In genomic region chr14:61521773-61522172, GRCh38 we compare ENCODE assay signal across 29 cellular contexts.
DNase-seq lines count a peak whose midpoint lies in the region; ATAC-seq and TF ChIP-seq lines count a peak whose summit lies in the region.
"Had no signal": no experiment of that assay in that cellular context is flagged by ENCODE, and none has a peak within 500 bp of the region (broad histone marks: within the 10 kb centered on the region; RNA-seq: fewer than 3 reads in every experiment).

No MANE protein-coding gene starts in this region.

- no peak for DNase-seq in activated naive CD4-positive, alpha-beta T cell treated with anti-CD3 and anti-CD28 coated beads, Interleukin-2, amount 50 U/mL, for 72 hours (ENCODE audit: low spot score in 2 of 2)
- no peak for DNase-seq in activated naive CD4-positive, alpha-beta T cell (lab: John Stamatoyannopoulos, UW)
- no peak for DNase-seq in IMR-90
- no peak for DNase-seq in activated naive CD8-positive, alpha-beta T cell treated with anti-CD3 and anti-CD28 coated beads, Interleukin-2, amount 50 U/mL, for 24 hours
- no peak for DNase-seq in stimulated activated effector memory CD8-positive, alpha-beta T cell treated with anti-CD3 and anti-CD28 coated beads, Interleukin-12 subunit alpha, Interleukin-12 subunit beta, amount 100 ng/mL, for 72 hours (ENCODE audit: low spot score in 2 of 2)
- DNase-seq in stimulated activated naive CD4-positive, alpha-beta T cell treated with Interleukin-2 at 50 U/mL for 16 hours (lab: John Stamatoyannopoulos, UW), result no peak
- DNase-seq: activated CD4-positive, alpha-beta T cell treated with anti-CD3 and anti-CD28 coated beads for 1 hour; activated CD8-positive, alpha-beta memory T cell treated with anti-CD3 and anti-CD28 coated beads, Interleukin-2, amount 10 ng/mL, durations not matched to agents 7 days and 5 days; amniotic stem cell; foreskin fibroblast; GOT3; head of caudate nucleus; HFFc6; kidney; lower lobe of right lung; NCI-H1436; NCI-H446; NCI-H82; PC-3; SK-N-SH had no signal

- no peak overlapping the region for H3K4me2 ChIP-seq in IMR-90 (ENCODE audit: low read depth, low read length)
- H3K4me2 ChIP-seq: BLaER1, neural progenitor cell, SK-N-SH had no signal

- no peak overlapping the region for H2AK5ac ChIP-seq in IMR-90 (ENCODE audit: low read depth, low read length)

- no peak overlapping the region for H3K4ac ChIP-seq in IMR-90 (ENCODE audit: low read depth, low read length)

- no peak overlapping the region for H3K4me3 Mint-ChIP-seq in activated naive CD8-positive, alpha-beta T cell treated with anti-CD3 and anti-CD28 coated beads, Interleukin-2, amount 50 U/mL, for 24 hours
- H3K4me3 Mint-ChIP-seq in stimulated activated effector memory CD8-positive, alpha-beta T cell treated with anti-CD3 and anti-CD28 coated beads, Interleukin-12 subunit alpha, Interleukin-12 subunit beta, amount 100 ng/mL, for 72 hours, result no peak overlapping the region
- H3K4me3 Mint-ChIP-seq: activated CD8-positive, alpha-beta memory T cell treated with anti-CD3 and anti-CD28 coated beads, Interleukin-2, amount 10 ng/mL, durations not matched to agents 7 days and 5 days; HFFc6; neural progenitor cell had no signal

- no peak for TF ChIP-seq CTCF in IMR-90 (conservative IDR thresholded peaks at IDR 0.05; ENCODE audit: low read depth, low read length)

- H2BK15ac ChIP-seq in IMR-90 (ENCODE audit: low read depth, low read length), result peak overlapping the region; percentile 47; the same call in 2 of the 3 replicates

- 80% methylated on average over 1 of the region's 1 CpG; no CpG with 5 or more reads in 1 of the 2 experiments for WGBS in IMR-90 (ENCODE audit: extremely low coverage in 2 of 2, insufficient read length in 1 of 2), 2 experiments

- no peak overlapping the region for H3K14ac ChIP-seq in IMR-90 (replicated peaks; ENCODE audit: low read depth, low read length)

- peaks cover 19% of the 10 kb centered on the region for H3K4me1 ChIP-seq in IMR-90 (ENCODE audit: control insufficient read depth, insufficient read depth, low read length)

- no peak overlapping the region for H2BK20ac ChIP-seq in IMR-90 (ENCODE audit: low read depth, low read length)

- H3K4me1 Mint-ChIP-seq in activated naive CD8-positive, alpha-beta T cell treated with anti-CD3 and anti-CD28 coated beads, Interleukin-2, amount 50 U/mL, for 24 hours, result peaks cover 94% of the 10 kb centered on the region
- H3K4me1 Mint-ChIP-seq in stimulated activated effector memory CD8-positive, alpha-beta T cell treated with anti-CD3 and anti-CD28 coated beads, Interleukin-12 subunit alpha, Interleukin-12 subunit beta, amount 100 ng/mL, for 72 hours, result peaks cover 90% of the 10 kb centered on the region

- TF ChIP-seq RAD21 in IMR-90 (IDR thresholded peaks at IDR 0.05; ENCODE audit: low read length), result no peak

- peak overlapping the region; percentile 6 to 97 for H3K27ac Mint-ChIP-seq in activated naive CD4-positive, alpha-beta T cell treated with anti-CD3 and anti-CD28 coated beads, Interleukin-2, amount 50 U/mL, for 72 hours
- H3K27ac Mint-ChIP-seq in activated naive CD8-positive, alpha-beta T cell treated with anti-CD3 and anti-CD28 coated beads, Interleukin-2, amount 50 U/mL, for 24 hours, result peak overlapping the region; percentile 96
- H3K27ac Mint-ChIP-seq in stimulated activated effector memory CD8-positive, alpha-beta T cell treated with anti-CD3 and anti-CD28 coated beads, Interleukin-12 subunit alpha, Interleukin-12 subunit beta, amount 100 ng/mL, for 72 hours, result peak overlapping the region; percentile 96
- H3K27ac Mint-ChIP-seq: activated CD8-positive, alpha-beta memory T cell treated with anti-CD3 and anti-CD28 coated beads, Interleukin-2, amount 10 ng/mL, durations not matched to agents 7 days and 5 days; HFFc6; neural progenitor cell had no signal

- H3K27me3 Mint-ChIP-seq in activated naive CD8-positive, alpha-beta T cell treated with anti-CD3 and anti-CD28 coated beads, Interleukin-2, amount 50 U/mL, for 24 hours, result no peaks in the 10 kb centered on the region
- H3K27me3 Mint-ChIP-seq: activated CD8-positive, alpha-beta memory T cell treated with anti-CD3 and anti-CD28 coated beads, Interleukin-2, amount 10 ng/mL, durations not matched to agents 7 days and 5 days had no signal

- H4K8ac ChIP-seq in IMR-90 (ENCODE audit: low read depth in 2 of 2, low read length in 2 of 2), result no peak overlapping the region

- peaks cover 11% of the 10 kb centered on the region for H3K9me1 ChIP-seq in IMR-90 (ENCODE audit: insufficient read depth, low read length)

- CTCF ChIA-PET in IMR-90 (lab: Yijun Ruan, JAX), result no interaction called here

- no peak overlapping the region for H2BK5ac ChIP-seq in IMR-90 (ENCODE audit: low read depth, low read length, poor library complexity, severe bottlenecking)

- no peak overlapping the region for H3K27ac ChIP-seq in IMR-90 (ENCODE audit: insufficient read depth, low read length)
- H3K27ac ChIP-seq: BLaER1, lower lobe of right lung, neural progenitor cell, parathyroid adenoma, right atrium auricular region had no signal

- no TSS peak for BruUV-seq in IMR-90 (replicated peaks; lab: Mats Ljungman, UMichigan)

- H3K79me1 ChIP-seq in IMR-90 (ENCODE audit: low read depth in 1 of 2, low read length in 2 of 2), result no peaks in the 10 kb centered on the region; a peak in 1 of 4 replicates

- no peak overlapping the region for H3K4me3 ChIP-seq in IMR-90 (ENCODE audit: insufficient read depth, low read depth, low read length)
- H3K4me3 ChIP-seq: BLaER1, coronary artery, GM12878, lower lobe of right lung, neural progenitor cell, right atrium auricular region had no signal

- H3K36me3 ChIP-seq in IMR-90 (ENCODE audit: control insufficient read depth, insufficient read depth, low read length), result no peaks in the 10 kb centered on the region
- H3K36me3 ChIP-seq: BLaER1, lower lobe of right lung, neural progenitor cell, right atrium auricular region had no signal

- H2AFZ ChIP-seq in IMR-90 (replicated peaks; ENCODE audit: low read length, poor library complexity), result no peak overlapping the region
- H2AFZ ChIP-seq: neural progenitor cell, parathyroid adenoma had no signal

- no peak overlapping the region for H4K5ac ChIP-seq in IMR-90 (ENCODE audit: low read depth, low read length)

- no peak for TF ChIP-seq POLR2A in IMR-90 (IDR thresholded peaks at IDR 0.05; ENCODE audit: low read depth, low read length)

- H3K9ac ChIP-seq in IMR-90 (ENCODE audit: low read depth, low read length), result no peak overlapping the region
- H3K9ac ChIP-seq: BLaER1, neural progenitor cell, parathyroid adenoma, SK-N-SH had no signal

- intact Hi-C loops in IMR-90 (cut with micrococcal nuclease), result no loop called here

- no peaks in the 10 kb centered on the region for H4K20me1 ChIP-seq in IMR-90 (ENCODE audit: insufficient read depth, low read length)
- H4K20me1 ChIP-seq: BLaER1 had no signal

- no peak for ATAC-seq in activated naive CD4-positive, alpha-beta T cell treated with anti-CD3 and anti-CD28 coated beads, Interleukin-2, amount 50 U/mL, for 72 hours
- ATAC-seq in IMR-90 (ENCODE audit: low read depth), result no peak
- no peak for ATAC-seq in activated naive CD8-positive, alpha-beta T cell treated with anti-CD3 and anti-CD28 coated beads, Interleukin-2, amount 50 U/mL, for 24 hours
- ATAC-seq in stimulated activated effector memory CD8-positive, alpha-beta T cell treated with anti-CD3 and anti-CD28 coated beads, Interleukin-12 subunit alpha, Interleukin-12 subunit beta, amount 100 ng/mL, for 72 hours, result no peak
- ATAC-seq in GM18519 (IDR thresholded peaks at IDR 0.05; ENCODE audit: low FRiP score, unreplicated experiment), result no peak
- no peak for ATAC-seq in GM21723 (IDR thresholded peaks at IDR 0.05; ENCODE audit: unreplicated experiment)
- ATAC-seq: activated CD8-positive, alpha-beta memory T cell treated with anti-CD3 and anti-CD28 coated beads, Interleukin-2, amount 10 ng/mL, durations not matched to agents 7 days and 5 days; esophagus mucosa; GM12878; lower lobe of right lung; PC-3 had no signal

- no peak overlapping the region for H2BK120ac ChIP-seq in IMR-90 (ENCODE audit: low read depth, low read length)

- H3K23ac ChIP-seq in IMR-90 (ENCODE audit: low read depth, low read length), result no peak overlapping the region

- H4K91ac ChIP-seq in IMR-90 (ENCODE audit: insufficient read depth, low read depth, low read length), result no peak overlapping the region

- no peaks in the 10 kb centered on the region for H3K27me3 ChIP-seq in IMR-90 (ENCODE audit: control insufficient read depth, insufficient read depth, low read length)
- H3K27me3 ChIP-seq: BLaER1, neural progenitor cell, right atrium auricular region had no signal

- H3K9me3 Mint-ChIP-seq in activated naive CD4-positive, alpha-beta T cell treated with anti-CD3 and anti-CD28 coated beads, Interleukin-2, amount 50 U/mL, for 72 hours, result peaks cover 9% of the 10 kb centered on the region in 2 donors
- H3K9me3 Mint-ChIP-seq in activated naive CD8-positive, alpha-beta T cell treated with anti-CD3 and anti-CD28 coated beads, Interleukin-2, amount 50 U/mL, for 24 hours, result peaks cover 11% of the 10 kb centered on the region
- H3K9me3 Mint-ChIP-seq in stimulated activated effector memory CD8-positive, alpha-beta T cell treated with anti-CD3 and anti-CD28 coated beads, Interleukin-12 subunit alpha, Interleukin-12 subunit beta, amount 100 ng/mL, for 72 hours, result no peaks in the 10 kb centered on the region
- H3K9me3 Mint-ChIP-seq: HFFc6, neural progenitor cell had no signal

- in situ Hi-C loops in IMR-90 (cut with MboI; ENCODE audit: low sequenced_read_pairs), result no loop called here

- H3K36me3 Mint-ChIP-seq in activated naive CD4-positive, alpha-beta T cell treated with anti-CD3 and anti-CD28 coated beads, Interleukin-2, amount 50 U/mL, for 72 hours, result peaks cover 35 to 36% of the 10 kb centered on the region in 2 donors
- peaks cover 52% of the 10 kb centered on the region for H3K36me3 Mint-ChIP-seq in activated naive CD8-positive, alpha-beta T cell treated with anti-CD3 and anti-CD28 coated beads, Interleukin-2, amount 50 U/mL, for 24 hours (ENCODE audit: low read depth)
- peaks cover 60% of the 10 kb centered on the region for H3K36me3 Mint-ChIP-seq in stimulated activated effector memory CD8-positive, alpha-beta T cell treated with anti-CD3 and anti-CD28 coated beads, Interleukin-12 subunit alpha, Interleukin-12 subunit beta, amount 100 ng/mL, for 72 hours
- H3K36me3 Mint-ChIP-seq: neural progenitor cell had no signal

- no peak overlapping the region for H3K56ac ChIP-seq in IMR-90 (ENCODE audit: extremely low read depth, insufficient read depth, low read length)

- dilution Hi-C loops in IMR-90 (cut with HindIII; ENCODE audit: low sequenced_read_pairs, unreplicated experiment), result no loop called here

- no peaks in the 10 kb centered on the region for H3K9me3 ChIP-seq in IMR-90 (ENCODE audit: control insufficient read depth, insufficient read depth, low read length)
- H3K9me3 ChIP-seq: BLaER1, lower lobe of right lung, right atrium auricular region, SK-N-SH had no signal

- H2AK9ac ChIP-seq in IMR-90 (replicated peaks; ENCODE audit: low read depth, low read length, poor library complexity), result no peak overlapping the region

- H3K18ac ChIP-seq in IMR-90 (ENCODE audit: low read depth, low read length), result no peak overlapping the region

- POLR2A ChIA-PET in IMR-90 (lab: Charles Lee; ENCODE audit: unreplicated experiment), result no interaction called here

TF ChIP-seq in IMR-90, 13 proteins besides CTCF, POLR2A, EP300 and RAD21 (continues in another document):
- TF ChIP-seq RFX5 (IDR thresholded peaks at IDR 0.05; ENCODE audit: low read depth, low read length), result no peak
